Comparison of ENCODE assay signal across 7 cellular contexts in genomic region chr1:13930151-13930550, GRCh38.
A peak's percentile ranks its signal among the peaks of the same experiment; 100 is the strongest.
DNase-seq lines count a peak whose midpoint lies in the region; FAIRE-seq and TF ChIP-seq lines count a peak whose summit lies in the region.

No MANE protein-coding gene starts in this region.

- TF ChIP-seq POLR2A in lower leg skin (IDR thresholded peaks at IDR 0.05), result no peak

- peak; percentile 68 for FAIRE-seq in bronchial epithelial cell (lab: Jason Lieb, UNC)

- 31 to 38% methylated on average over 3 of the region's 3 CpGs for WGBS in lower leg skin, 2 donors

- no peak overlapping the region for H3K4me3 ChIP-seq in bronchial epithelial cell (ENCODE audit: low read depth, low read length)
- no peak overlapping the region for H3K4me3 ChIP-seq in lower leg skin (ENCODE audit: low read depth, poor library complexity, severe bottlenecking)

- in situ Hi-C loops in GM13976 (cut with MboI; ENCODE audit: low sequenced_read_pairs, unreplicated experiment), result no loop called here

- DNase-seq in GM13976 (ENCODE audit: low spot score) (peak; percentile 46), NAMALWA (ENCODE audit: low spot score) (peak; percentile 56), bronchial epithelial cell (ENCODE audit: low read depth) (peak; percentile 1), lower leg skin (ENCODE audit: low spot score in 2 of 2) (no peak), NCI-H2171 treated with DMSO at 0.1 percent for 48 hours (lab: John Stamatoyannopoulos, UW) (no peak), NCI-H1930 (lab: John Stamatoyannopoulos, UW) (no peak)
- peak; percentile 10 for DNase-seq in stimulated activated CD4-positive, alpha-beta T cell treated with anti-CD3 and anti-CD28 coated beads, Interleukin-12 subunit alpha, Interleukin-12 subunit beta, amount 100 ng/mL, for 4 hours

- TF ChIP-seq CTCF in GM13976 (IDR thresholded peaks at IDR 0.05; ENCODE audit: borderline replicate concordance, control extremely low read depth, extremely low read depth, insufficient read depth, missing control alignments), result peak; percentile 58
- peak; percentile 31 for TF ChIP-seq CTCF in bronchial epithelial cell (IDR thresholded peaks at IDR 0.05; ENCODE audit: insufficient read depth, low read length, severe bottlenecking)
- no peak for TF ChIP-seq CTCF in lower leg skin (IDR thresholded peaks at IDR 0.05)

- H3K36me3 ChIP-seq in bronchial epithelial cell (ENCODE audit: control insufficient read depth, insufficient read depth, low read length), result no peaks in the 10 kb centered on the region

- no peaks in the 10 kb centered on the region for H3K27me3 ChIP-seq in bronchial epithelial cell (ENCODE audit: control insufficient read depth, insufficient read depth, low read length)

- intact Hi-C loops in lower leg skin (cut with DNase I; ENCODE audit: low total_unique reads), result no loop called here

Comparison
In these comparisons a context has a peak if more than half of its experiments do, and no peak if none do; other contexts are left out.
1. DNase-seq: peak in GM13976 (single experiment), NAMALWA (single experiment), bronchial epithelial cell (single experiment) and stimulated activated CD4-positive, alpha-beta T cell treated with anti-CD3 and anti-CD28 coated beads, Interleukin-12 subunit alpha, Interleukin-12 subunit beta, amount 100 ng/mL, for 4 hours (single experiment); none in lower leg skin (0 of 2), NCI-H2171 treated with DMSO at 0.1 percent for 48 hours (single experiment) and NCI-H1930 (0 of 2).
2. CTCF ChIP-seq: peak in GM13976 (single experiment) and bronchial epithelial cell (single experiment); none in lower leg skin (0 of 3).